Comparison of ENCODE assay signal across 1 cellular context in the genomic region with DNA sequence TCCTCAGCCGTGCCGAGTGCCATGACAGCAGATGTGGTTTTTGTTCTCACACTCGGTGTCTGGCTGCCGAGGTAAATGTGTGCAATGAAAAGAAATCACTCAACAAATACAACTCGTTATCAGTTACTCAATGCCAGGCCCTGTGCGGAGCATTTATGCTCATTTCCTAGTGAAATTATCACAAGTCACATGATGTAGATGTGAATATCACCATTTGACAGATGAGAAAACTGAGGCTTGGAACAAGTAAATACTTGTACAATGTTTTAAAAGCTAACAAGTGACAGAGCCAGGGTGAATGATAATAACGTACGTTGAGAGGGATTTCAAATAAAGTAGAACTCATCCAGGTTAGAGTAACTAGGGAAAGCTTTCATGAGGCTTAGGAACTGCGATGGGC.
TF ChIP-seq lines count a peak whose summit lies in the region.

No MANE protein-coding gene starts in this region.

TF ChIP-seq in WTC11, 78 proteins besides CTCF, POLR2A, EP300 and RAD21 (continued from another document):
- TF ChIP-seq, protein P1, sequence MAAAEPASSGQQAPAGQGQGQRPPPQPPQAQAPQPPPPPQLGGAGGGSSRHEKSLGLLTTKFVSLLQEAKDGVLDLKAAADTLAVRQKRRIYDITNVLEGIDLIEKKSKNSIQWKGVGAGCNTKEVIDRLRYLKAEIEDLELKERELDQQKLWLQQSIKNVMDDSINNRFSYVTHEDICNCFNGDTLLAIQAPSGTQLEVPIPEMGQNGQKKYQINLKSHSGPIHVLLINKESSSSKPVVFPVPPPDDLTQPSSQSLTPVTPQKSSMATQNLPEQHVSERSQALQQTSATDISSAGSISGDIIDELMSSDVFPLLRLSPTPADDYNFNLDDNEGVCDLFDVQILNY (CRISPR knock-in tag; IDR thresholded peaks at IDR 0.05), result no peak
- TF ChIP-seq ZNF671 (CRISPR knock-in tag; IDR thresholded peaks at IDR 0.05) (no peak), CBFB (CRISPR knock-in tag; IDR thresholded peaks at IDR 0.05; ENCODE audit: low read depth) (no peak), ZNF121 (CRISPR knock-in tag; IDR thresholded peaks at IDR 0.05) (no peak), E2F4 (CRISPR knock-in tag; IDR thresholded peaks at IDR 0.05; ENCODE audit: borderline replicate concordance, low read depth) (no peak)
TF ChIP-seq in WTC11: peak in this region for 0.
